8 cellular contexts compared by ENCODE assay signal in genomic region chrX:131792356-131792749, GRCh38.
A peak's percentile ranks its signal among the peaks of the same experiment; 100 is the strongest.
DNase-seq lines count a peak whose midpoint lies in the region; ATAC-seq and TF ChIP-seq lines count a peak whose summit lies in the region.

No MANE protein-coding gene starts in this region.

- DNase-seq in G401 (ENCODE audit: low spot score) (peak; percentile 32), hepatic stellate cell (ENCODE audit: low spot score) (peak; percentile 42), NCI-H524 treated with DMSO at 0.1 percent for 48 hours (lab: John Stamatoyannopoulos, UW) (no peak), OCI-M2 (lab: John Stamatoyannopoulos, UW; ENCODE audit: unreplicated experiment) (no peak)
- DNase-seq in stimulated activated naive CD8-positive, alpha-beta T cell treated with anti-CD3 and anti-CD28 coated beads, Interleukin-15, Interleukin-2, amounts not matched to agents 100 U/mL and 50 U/mL, for 24 hours: no peak
- DNase-seq in stimulated activated CD4-positive, alpha-beta T cell treated with anti-CD3 and anti-CD28 coated beads, Interleukin-1b, Interleukin-23, amount 100 ng/mL, for 48 hours: no peak

- peak; percentile 67 for ATAC-seq in HG02885 (IDR thresholded peaks at IDR 0.05; ENCODE audit: poor library complexity, unreplicated experiment)
- peak; percentile 90 for ATAC-seq in SK-N-SH treated with all-trans-retinoic acid at 6 μM for 48 hours
- no peak for ATAC-seq in stimulated activated naive CD8-positive, alpha-beta T cell treated with anti-CD3 and anti-CD28 coated beads, Interleukin-15, Interleukin-2, amounts not matched to agents 100 U/mL and 50 U/mL, for 24 hours

- in situ Hi-C loops in G401 (cut with HindIII; ENCODE audit: low sequenced_read_pairs): no loop called here

TF ChIP-seq in SK-N-SH treated with all-trans-retinoic acid at 6 μM for 48 hours, 23 proteins besides CTCF, POLR2A, EP300 and RAD21:
- TF ChIP-seq PPARA (CRISPR knock-in tag; IDR thresholded peaks at IDR 0.05; ENCODE audit: borderline replicate concordance): no peak
- TF ChIP-seq ARNTL (CRISPR knock-in tag; IDR thresholded peaks at IDR 0.05; ENCODE audit: borderline replicate concordance, low read depth): no peak
- TF ChIP-seq ZC3H10 (CRISPR knock-in tag; IDR thresholded peaks at IDR 0.05): no peak
- no peak for TF ChIP-seq ZNF8 (CRISPR knock-in tag; IDR thresholded peaks at IDR 0.05)
- TF ChIP-seq CSDC2 (CRISPR knock-in tag; IDR thresholded peaks at IDR 0.05): no peak
- TF ChIP-seq, protein P1, sequence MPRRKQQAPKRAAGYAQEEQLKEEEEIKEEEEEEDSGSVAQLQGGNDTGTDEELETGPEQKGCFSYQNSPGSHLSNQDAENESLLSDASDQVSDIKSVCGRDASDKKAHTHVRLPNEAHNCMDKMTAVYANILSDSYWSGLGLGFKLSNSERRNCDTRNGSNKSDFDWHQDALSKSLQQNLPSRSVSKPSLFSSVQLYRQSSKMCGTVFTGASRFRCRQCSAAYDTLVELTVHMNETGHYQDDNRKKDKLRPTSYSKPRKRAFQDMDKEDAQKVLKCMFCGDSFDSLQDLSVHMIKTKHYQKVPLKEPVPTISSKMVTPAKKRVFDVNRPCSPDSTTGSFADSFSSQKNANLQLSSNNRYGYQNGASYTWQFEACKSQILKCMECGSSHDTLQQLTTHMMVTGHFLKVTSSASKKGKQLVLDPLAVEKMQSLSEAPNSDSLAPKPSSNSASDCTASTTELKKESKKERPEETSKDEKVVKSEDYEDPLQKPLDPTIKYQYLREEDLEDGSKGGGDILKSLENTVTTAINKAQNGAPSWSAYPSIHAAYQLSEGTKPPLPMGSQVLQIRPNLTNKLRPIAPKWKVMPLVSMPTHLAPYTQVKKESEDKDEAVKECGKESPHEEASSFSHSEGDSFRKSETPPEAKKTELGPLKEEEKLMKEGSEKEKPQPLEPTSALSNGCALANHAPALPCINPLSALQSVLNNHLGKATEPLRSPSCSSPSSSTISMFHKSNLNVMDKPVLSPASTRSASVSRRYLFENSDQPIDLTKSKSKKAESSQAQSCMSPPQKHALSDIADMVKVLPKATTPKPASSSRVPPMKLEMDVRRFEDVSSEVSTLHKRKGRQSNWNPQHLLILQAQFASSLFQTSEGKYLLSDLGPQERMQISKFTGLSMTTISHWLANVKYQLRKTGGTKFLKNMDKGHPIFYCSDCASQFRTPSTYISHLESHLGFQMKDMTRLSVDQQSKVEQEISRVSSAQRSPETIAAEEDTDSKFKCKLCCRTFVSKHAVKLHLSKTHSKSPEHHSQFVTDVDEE (CRISPR knock-in tag; IDR thresholded peaks at IDR 0.05): no peak
- no peak for TF ChIP-seq BACH2 (CRISPR knock-in tag; IDR thresholded peaks at IDR 0.05; ENCODE audit: borderline replicate concordance)
- TF ChIP-seq CREB5 (CRISPR knock-in tag; IDR thresholded peaks at IDR 0.05; ENCODE audit: low read depth): no peak
- no peak for TF ChIP-seq ESRRG (CRISPR knock-in tag; IDR thresholded peaks at IDR 0.05)
- TF ChIP-seq ZFP30 (CRISPR knock-in tag; IDR thresholded peaks at IDR 0.05): no peak

Comparison
In these comparisons a context has a peak if more than half of its experiments do, and no peak if none do; other contexts are left out.
1. DNase-seq: peak in G401 (single experiment) and hepatic stellate cell (single experiment); none in stimulated activated naive CD8-positive, alpha-beta T cell treated with anti-CD3 and anti-CD28 coated beads, Interleukin-15, Interleukin-2, amounts not matched to agents 100 U/mL and 50 U/mL, for 24 hours (single experiment), stimulated activated CD4-positive, alpha-beta T cell treated with anti-CD3 and anti-CD28 coated beads, Interleukin-1b, Interleukin-23, amount 100 ng/mL, for 48 hours (single experiment), NCI-H524 treated with DMSO at 0.1 percent for 48 hours (single experiment) and OCI-M2 (single experiment).